In the genomic region with DNA sequence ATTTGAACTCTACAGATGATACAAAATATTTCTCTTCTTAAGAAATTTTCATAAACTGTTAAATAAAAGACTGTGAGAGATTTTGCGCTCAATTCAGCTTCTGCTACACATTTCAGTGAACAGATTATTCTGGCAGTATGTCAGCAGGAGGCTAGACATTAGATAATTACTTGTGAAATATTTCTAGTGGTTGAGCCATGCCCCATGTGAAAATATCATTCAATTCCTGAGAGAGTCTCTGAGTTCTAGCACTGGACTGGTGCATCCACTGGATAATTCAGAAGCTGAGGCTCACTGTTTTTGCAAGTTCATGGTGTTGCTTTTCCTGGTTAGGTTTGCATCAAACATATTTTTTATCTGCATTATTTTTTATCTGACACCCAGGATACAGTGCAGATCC, we compare ENCODE assay signal across 16 cellular contexts.
DNase-seq lines count a peak whose midpoint lies in the region; ATAC-seq and TF ChIP-seq lines count a peak whose summit lies in the region.
"Had no signal": no experiment of that assay in that cellular context is flagged by ENCODE, and none has a peak within 500 bp of the region (broad histone marks: within the 10 kb centered on the region; RNA-seq: fewer than 3 reads in every experiment).

No MANE protein-coding gene starts in this region.

- no peak for DNase-seq in Right ventricle myocardium superior
- DNase-seq in left ventricle myocardium inferior, result no peak
- DNase-seq in DMS 273 (lab: John Stamatoyannopoulos, UW; ENCODE audit: unreplicated experiment), result peak; percentile 52
- DNase-seq in DMS 273 treated with DMSO at 0.1 percent for 48 hours (lab: John Stamatoyannopoulos, UW), result peak; percentile 29
- DNase-seq in NCI-H1105 treated with DMSO at 0.1 percent for 48 hours (lab: John Stamatoyannopoulos, UW), result peak; percentile 77
- no peak for DNase-seq in central memory CD4-positive, alpha-beta T cell
- DNase-seq in stimulated activated CD4-positive, alpha-beta T cell treated with anti-CD3 and anti-CD28 coated beads, Interleukin-2, amount 100 ng/mL, for 48 hours, result no peak
- DNase-seq: Calu3; CD4-positive, alpha-beta memory T cell; COR-L47; DMS79; EL; GF-D8; GOT3; HFFc6 had no signal

- no peaks in the 10 kb centered on the region for H3K36me3 ChIP-seq in left ventricle myocardium inferior
- H3K36me3 ChIP-seq: HAP-1 had no signal

- ATAC-seq in Right ventricle myocardium superior (ENCODE audit: poor library complexity), result peak; percentile 46

- H3K4me3 ChIP-seq in left ventricle myocardium inferior, result no peak overlapping the region
- H3K4me3 ChIP-seq: HAP-1 had no signal

- no peaks in the 10 kb centered on the region for H3K27me3 ChIP-seq in left ventricle myocardium inferior (ENCODE audit: low read depth)

- no peak for TF ChIP-seq CTCF in left ventricle myocardium inferior (IDR thresholded peaks at IDR 0.05; ENCODE audit: borderline replicate concordance)

- H3K27ac ChIP-seq in left ventricle myocardium inferior (replicated peaks), result no peak overlapping the region

- intact Hi-C loops in Right ventricle myocardium superior (cut with DNase I) (no loop called here), left ventricle myocardium inferior (cut with micrococcal nuclease) (no loop called here)

- no peaks in the 10 kb centered on the region for H3K9me3 ChIP-seq in left ventricle myocardium inferior (replicated peaks)
- H3K9me3 ChIP-seq: HAP-1 had no signal

- peaks cover 14% of the 10 kb centered on the region for H3K4me1 ChIP-seq in left ventricle myocardium inferior
- H3K4me1 ChIP-seq: HAP-1 had no signal

Comparison
In these comparisons a context has a peak if more than half of its experiments do, and no peak if none do; other contexts are left out.
1. DNase-seq: peak in DMS 273 (single experiment), DMS 273 treated with DMSO at 0.1 percent for 48 hours (single experiment) and NCI-H1105 treated with DMSO at 0.1 percent for 48 hours (single experiment); none in Right ventricle myocardium superior (single experiment), left ventricle myocardium inferior (single experiment), central memory CD4-positive, alpha-beta T cell (single experiment) and stimulated activated CD4-positive, alpha-beta T cell treated with anti-CD3 and anti-CD28 coated beads, Interleukin-2, amount 100 ng/mL, for 48 hours (0 of 2).